In the genomic region with DNA sequence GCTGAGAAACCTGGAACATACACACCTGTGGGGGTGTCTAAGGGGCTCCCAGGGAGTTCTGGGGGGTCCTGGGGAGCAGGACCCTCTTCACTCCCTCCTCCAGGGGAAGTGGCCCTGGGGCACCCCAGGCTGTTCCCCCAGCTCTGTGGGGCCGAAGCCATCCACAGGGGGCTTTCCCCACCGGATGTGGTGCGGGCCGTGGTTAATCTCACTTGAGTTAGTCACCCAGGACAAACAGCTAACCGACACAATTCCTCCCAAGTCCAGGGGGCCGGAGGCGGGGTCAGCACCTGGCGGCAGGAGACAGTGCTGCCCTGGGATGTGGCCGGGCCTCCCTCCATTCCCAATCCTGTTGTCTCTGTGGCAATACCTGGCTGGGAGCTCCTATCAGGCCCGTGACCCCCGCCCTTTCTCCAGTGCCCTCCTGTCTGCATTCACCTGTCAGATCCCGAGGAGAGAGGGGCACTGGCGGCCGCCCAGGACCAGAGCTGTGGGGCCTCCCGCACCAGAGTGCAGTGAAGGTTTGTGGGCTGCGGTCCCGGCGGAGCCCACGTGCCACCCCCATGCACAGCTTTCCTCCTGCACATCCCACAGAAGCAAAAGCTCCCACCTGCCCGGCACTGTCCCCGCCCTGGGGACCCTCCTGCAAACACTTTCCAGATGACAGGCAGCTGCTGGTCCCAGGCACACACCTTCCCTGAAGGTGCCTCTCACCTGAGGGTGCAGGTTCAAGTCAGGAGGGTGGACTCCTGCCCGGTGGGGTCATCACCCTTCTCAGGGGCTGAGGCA, we compare ENCODE assay signal across 9 cellular contexts. TPM values are rescaled to one million over a fixed set of nuclear protein-coding genes. Genes with fewer than 3 reads are reported as not detected.
DNase-seq lines count a peak whose midpoint lies in the region; ATAC-seq and TF ChIP-seq lines count a peak whose summit lies in the region.
"Had no signal": no experiment of that assay in that cellular context is flagged by ENCODE, and none has a peak within 500 bp of the region (broad histone marks: within the 10 kb centered on the region; RNA-seq: fewer than 3 reads in every experiment).

No MANE protein-coding gene starts in this region.

- H2AFZ ChIP-seq in PC-3 (ENCODE audit: low read length) (no peak overlapping the region), OCI-LY7 (ENCODE audit: low read length) (no peak overlapping the region)

- peak overlapping the region; percentile 54 for H3K4me2 ChIP-seq in PC-3 (ENCODE audit: low read length)
- no peak overlapping the region for H3K4me2 ChIP-seq in OCI-LY7 (ENCODE audit: low read length)

- H3K9ac ChIP-seq in PC-3 (ENCODE audit: low read length), result peak overlapping the region; percentile 97

- no peaks in the 10 kb centered on the region for H3K79me2 ChIP-seq in PC-3 (ENCODE audit: low read length)
- no peaks in the 10 kb centered on the region for H3K79me2 ChIP-seq in OCI-LY7 (ENCODE audit: insufficient read depth, low read depth, low read length)

- TF ChIP-seq CTCF in PC-3 (conservative IDR thresholded peaks at IDR 0.05; ENCODE audit: low read depth, low read length) (no peak), choroid plexus epithelial cell (conservative IDR thresholded peaks at IDR 0.05; ENCODE audit: low read depth, low read length) (no peak), OCI-LY7 (conservative IDR thresholded peaks at IDR 0.05; ENCODE audit: low read length) (no peak)

- CTCF ChIA-PET in PC-3 (lab: Charles Lee), result interaction anchor here (0.5 to 0.6 kb wide), 2 partner anchors 48 to 355 kb away, joined by 3 read pairs; no protein-coding TSS in a partner anchor
- CTCF ChIA-PET in OCI-LY7 (lab: Charles Lee; ENCODE audit: unreplicated experiment), result no interaction called here

- H3K27ac ChIP-seq in PC-3 (ENCODE audit: low read length) (peak overlapping the region; percentile 99), OCI-LY7 (ENCODE audit: low read depth, low read length, poor library complexity, severe bottlenecking) (no peak overlapping the region)

- H3K9me2 ChIP-seq in PC-3 (replicated peaks; ENCODE audit: low read length), result no peaks in the 10 kb centered on the region
- H3K9me2 ChIP-seq in OCI-LY7 (ENCODE audit: insufficient read depth, low read length), result no peaks in the 10 kb centered on the region

- no peaks in the 10 kb centered on the region for H4K20me1 ChIP-seq in PC-3 (ENCODE audit: low read length)
- H4K20me1 ChIP-seq in OCI-LY7 (ENCODE audit: insufficient read depth, low read length), result no peaks in the 10 kb centered on the region

- H3K9me3 ChIP-seq in PC-3 (ENCODE audit: low read length) (no peaks in the 10 kb centered on the region), OCI-LY7 (ENCODE audit: low read length) (peaks cover 7% of the 10 kb centered on the region; the same call in 1 of the 2 replicates)

- H3K36me3 ChIP-seq in PC-3 (ENCODE audit: low read depth, low read length) (no peaks in the 10 kb centered on the region), OCI-LY7 (ENCODE audit: insufficient read depth, low read length) (no peaks in the 10 kb centered on the region)

- TF ChIP-seq POLR2A in erythroblast (IDR thresholded peaks at IDR 0.05; ENCODE audit: low read length), result no peak

- POLR2A ChIA-PET in PC-3 (lab: Charles Lee; ENCODE audit: unreplicated experiment), result interaction anchor here (0.5 to 0.6 kb wide), 2 partner anchors 20 to 70 kb away, joined by 3 to 4 read pairs; no protein-coding TSS in a partner anchor
- POLR2A ChIA-PET in OCI-LY7 (lab: Charles Lee), result no interaction called here

- H3K4me3 ChIP-seq in PC-3 (ENCODE audit: low read length) (no peak overlapping the region), choroid plexus epithelial cell (ENCODE audit: low read depth, low read length) (no peak overlapping the region), OCI-LY7 (ENCODE audit: low read depth, low read length, poor library complexity, severe bottlenecking) (no peak overlapping the region)

- BruUV-seq in PC-3 (replicated peaks; lab: Mats Ljungman, UMichigan) (TSS peak; percentile 23), OCI-LY7 (replicated peaks; lab: Mats Ljungman, UMichigan) (no TSS peak)

- H3F3A ChIP-seq in PC-3 (ENCODE audit: low read length, unreplicated experiment), result peaks cover 7% of the 10 kb centered on the region

- intact Hi-C loops in PC-3 (cut with micrococcal nuclease), result loop anchor here (2.0 to 5.0 kb wide), 3 partner anchors 50 to 92 kb away; partner anchors contain the start of gene MUC5B
- intact Hi-C loops in OCI-LY7 (cut with micrococcal nuclease; ENCODE audit: unreplicated experiment), result no loop called here

- peak; percentile 21 for DNase-seq in activated T-cell treated with anti-CD3 and anti-CD28 coated beads for 48 hours (ENCODE audit: low read depth)
- no peak for DNase-seq in activated T-cell treated with anti-CD3 and anti-CD28 coated beads, Interleukin-2, amount 50 U/mL, for 1 hour
- DNase-seq in PC-3, result peak; percentile 78
- peak; percentile 49 for DNase-seq in choroid plexus epithelial cell (ENCODE audit: low read depth)
- peak; percentile 19 to 33 for DNase-seq in stimulated activated CD8-positive, alpha-beta memory T cell treated with anti-CD3 and anti-CD28 coated beads, Interleukin-7, amount 100 ng/mL, for 48 hours (ENCODE audit: extremely low read depth in 1 of 2, low read depth in 1 of 2)
- DNase-seq in OCI-LY7 (ENCODE audit: low spot score), result no peak
- no peak for DNase-seq in NCI-H510A (lab: John Stamatoyannopoulos, UW)
- no peak for DNase-seq in erythroblast (lab: John Stamatoyannopoulos, UW)
- DNase-seq: SHP77 treated with DMSO at 0.1 percent for 48 hours had no signal

- H3K4me1 ChIP-seq in PC-3 (ENCODE audit: insufficient read depth, low read length) (peaks cover 43% of the 10 kb centered on the region), OCI-LY7 (ENCODE audit: insufficient read depth, low read length, poor library complexity, severe bottlenecking) (no peaks in the 10 kb centered on the region)

- peak; percentile 34 for ATAC-seq in PC-3

- H3K27me3 ChIP-seq in PC-3 (ENCODE audit: low read length), result no peaks in the 10 kb centered on the region

RNA-seq across cellular contexts. Expression of gene MUC5AC, which starts 5.2 kb away (rescaled TPM):
- total RNA-seq in PC-3 (2014; rRNA removed) (0.11 and 0.35 TPM in 2 replicates), OCI-LY7 (2022) (not detected in 2 replicates)
- not detected in 2 replicates for total RNA-seq in OCI-LY7 (2014; rRNA removed; shearing (Covaris generic))

Comparison
In these comparisons a context has a peak if more than half of its experiments do, and no peak if none do; other contexts are left out.
1. DNase-seq: peak in activated T-cell treated with anti-CD3 and anti-CD28 coated beads for 48 hours (single experiment), PC-3 (single experiment), choroid plexus epithelial cell (single experiment) and stimulated activated CD8-positive, alpha-beta memory T cell treated with anti-CD3 and anti-CD28 coated beads, Interleukin-7, amount 100 ng/mL, for 48 hours (2 of 2); none in activated T-cell treated with anti-CD3 and anti-CD28 coated beads, Interleukin-2, amount 50 U/mL, for 1 hour (single experiment), OCI-LY7 (single experiment), NCI-H510A (single experiment) and erythroblast (0 of 2).